In the genomic region with DNA sequence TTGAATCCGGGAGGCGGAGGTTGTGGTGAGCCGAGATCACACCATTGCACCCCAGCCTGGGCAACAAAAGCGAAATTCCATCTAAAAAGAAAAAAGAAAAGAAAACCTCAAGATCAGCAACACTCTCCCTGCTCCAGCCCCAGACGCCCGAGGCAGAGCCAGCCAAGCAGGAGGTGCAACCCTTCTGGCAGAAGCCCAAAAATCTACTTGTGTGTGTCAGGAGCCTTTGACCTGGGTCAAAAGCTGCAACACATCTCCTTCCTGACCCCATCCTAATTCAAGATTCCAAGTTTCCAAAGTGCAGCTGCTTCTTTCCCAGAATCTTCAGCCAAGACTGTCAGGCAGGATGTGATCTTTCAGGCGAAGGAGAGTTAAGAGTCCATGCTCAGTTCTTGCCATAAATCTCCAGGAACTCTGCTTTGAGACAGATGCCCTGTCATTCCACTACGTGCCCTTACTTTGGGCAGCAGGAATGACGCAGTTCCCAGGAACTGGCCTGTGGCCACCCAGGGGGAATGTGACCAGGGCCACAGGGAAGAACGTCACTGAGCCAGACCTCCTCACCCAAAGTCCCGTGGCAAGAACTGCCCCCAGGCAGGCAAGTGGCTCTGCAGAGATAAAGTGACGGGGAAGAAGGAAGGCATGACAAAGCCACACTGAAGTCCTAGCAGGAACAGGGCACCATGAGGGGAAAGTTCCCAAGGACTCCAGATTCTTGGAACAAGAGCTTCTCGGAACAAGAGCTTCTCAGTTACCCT, we compare ENCODE assay signal across 8 cellular contexts. TPM values are rescaled to one million over a fixed set of nuclear protein-coding genes. Genes with fewer than 3 reads are reported as not detected.
DNase-seq lines count a peak whose midpoint lies in the region; ATAC-seq and TF ChIP-seq lines count a peak whose summit lies in the region.

No MANE protein-coding gene starts in this region.

- H3K9me3 ChIP-seq in esophagus squamous epithelium (no peaks in the 10 kb centered on the region), uterus (no peaks in the 10 kb centered on the region)

- no peaks in the 10 kb centered on the region for H3K27me3 ChIP-seq in esophagus squamous epithelium
- H3K27me3 ChIP-seq in uterus, result no peaks in the 10 kb centered on the region

- H3K4me3 Mint-ChIP-seq in activated naive CD4-positive, alpha-beta T cell treated with anti-CD3 and anti-CD28 coated beads, Interleukin-2, amount 50 U/mL, for 24 hours, result no peak overlapping the region
- peak overlapping the region; percentile 84 for H3K4me3 Mint-ChIP-seq in natural killer cell

- WGBS in esophagus squamous epithelium, 2 donors, result 53 to 59% methylated on average over 8 to 11 of the region's 13 CpGs

- H3K36me3 ChIP-seq in esophagus squamous epithelium, result no peaks in the 10 kb centered on the region
- no peaks in the 10 kb centered on the region for H3K36me3 ChIP-seq in uterus

- H3K4me1 ChIP-seq in esophagus squamous epithelium (peaks cover 16 to 80% (median 40%) of the 10 kb centered on the region in 3 donors), uterus (peaks cover 20 to 43% of the 10 kb centered on the region in 2 donors)

- H3K9me3 Mint-ChIP-seq in activated naive CD4-positive, alpha-beta T cell treated with anti-CD3 and anti-CD28 coated beads, Interleukin-2, amount 50 U/mL, for 24 hours, result no peaks in the 10 kb centered on the region
- peaks cover 0 to 5% of the 10 kb centered on the region in 2 donors for H3K9me3 Mint-ChIP-seq in activated naive CD4-positive, alpha-beta T cell treated with anti-CD3 and anti-CD28 coated beads, Interleukin-2, amount 50 U/mL, for 72 hours
- no peaks in the 10 kb centered on the region for H3K9me3 Mint-ChIP-seq in natural killer cell

- TF ChIP-seq POLR2A in esophagus squamous epithelium (IDR thresholded peaks at IDR 0.05) (no peak), uterus (IDR thresholded peaks at IDR 0.05) (no peak)

- H3K27ac ChIP-seq in esophagus squamous epithelium (peak overlapping the region; percentile 16 to 76 (median 70)), uterus (peak overlapping the region; percentile 79 to 83)

- peaks cover 86% of the 10 kb centered on the region for H3K4me1 Mint-ChIP-seq in activated naive CD4-positive, alpha-beta T cell treated with anti-CD3 and anti-CD28 coated beads, Interleukin-2, amount 50 U/mL, for 24 hours
- peaks cover 89 to 95% of the 10 kb centered on the region in 2 donors for H3K4me1 Mint-ChIP-seq in natural killer cell

- peak overlapping the region; percentile 30 for H3K27ac Mint-ChIP-seq in activated naive CD4-positive, alpha-beta T cell treated with anti-CD3 and anti-CD28 coated beads, Interleukin-2, amount 50 U/mL, for 24 hours
- peak overlapping the region in 1 of 2 donors; percentile 62 for H3K27ac Mint-ChIP-seq in activated naive CD4-positive, alpha-beta T cell treated with anti-CD3 and anti-CD28 coated beads, Interleukin-2, amount 50 U/mL, for 72 hours
- H3K27ac Mint-ChIP-seq in natural killer cell, result peak overlapping the region; percentile 87 to 97

- ATAC-seq in activated naive CD4-positive, alpha-beta T cell treated with anti-CD3 and anti-CD28 coated beads, Interleukin-2, amount 50 U/mL, for 72 hours, result no peak
- ATAC-seq in natural killer cell (no peak), GM18498 (IDR thresholded peaks at IDR 0.05; ENCODE audit: unreplicated experiment) (no peak)

- no peak for TF ChIP-seq CTCF in esophagus squamous epithelium (IDR thresholded peaks at IDR 0.05)
- no peak for TF ChIP-seq CTCF in natural killer cell (IDR thresholded peaks at IDR 0.05)
- TF ChIP-seq CTCF in uterus (IDR thresholded peaks at IDR 0.05), result no peak

- no peak for DNase-seq in activated naive CD4-positive, alpha-beta T cell treated with anti-CD3 and anti-CD28 coated beads, Interleukin-2, amount 50 U/mL, for 72 hours (ENCODE audit: low spot score in 2 of 2)
- DNase-seq in esophagus squamous epithelium (lab: John Stamatoyannopoulos, UW), result no peak
- DNase-seq in natural killer cell, result no peak
- DNase-seq in uterus, result peak; percentile 79 to 84
- no peak for DNase-seq in head of caudate nucleus
- DNase-seq in NCI-H774 (lab: John Stamatoyannopoulos, UW), result no peak

- H3K27me3 Mint-ChIP-seq in activated naive CD4-positive, alpha-beta T cell treated with anti-CD3 and anti-CD28 coated beads, Interleukin-2, amount 50 U/mL, for 24 hours, result no peaks in the 10 kb centered on the region
- H3K27me3 Mint-ChIP-seq in natural killer cell (ENCODE audit: low read depth in 2 of 2), result no peaks in the 10 kb centered on the region

- intact Hi-C loops in esophagus squamous epithelium (cut with DNase I), result no loop called here
- intact Hi-C loops in natural killer cell (cut with micrococcal nuclease), result loop anchor here (1.0 to 2.0 kb wide), 3 partner anchors 18 to 194 kb away; a partner anchor contains a TSS
- intact Hi-C loops in uterus (cut with DNase I; ENCODE audit: low total_unique reads), result no loop called here
- intact Hi-C loops in head of caudate nucleus (cut with DNase I), result no loop called here

- H3K4me3 ChIP-seq in esophagus squamous epithelium (no peak overlapping the region), uterus (no peak overlapping the region)

- H3K36me3 Mint-ChIP-seq in activated naive CD4-positive, alpha-beta T cell treated with anti-CD3 and anti-CD28 coated beads, Interleukin-2, amount 50 U/mL, for 24 hours, result peaks cover 6% of the 10 kb centered on the region
- H3K36me3 Mint-ChIP-seq in activated naive CD4-positive, alpha-beta T cell treated with anti-CD3 and anti-CD28 coated beads, Interleukin-2, amount 50 U/mL, for 72 hours, result peaks cover 0 to 7% of the 10 kb centered on the region in 2 donors
- no peaks in the 10 kb centered on the region for H3K36me3 Mint-ChIP-seq in natural killer cell

RNA-seq across cellular contexts. Expression of a gene that starts 39.4 kb away (rescaled TPM):
- total RNA-seq in activated naive CD4-positive, alpha-beta T cell treated with anti-CD3 and anti-CD28 coated beads, Interleukin-2, amount 50 U/mL, for 72 hours, result 10 to 100 TPM in 1 of 2 donors, 1 to 10 TPM in 1; 2.6 to 18.9 TPM
- total RNA-seq in esophagus squamous epithelium (10 to 100 TPM in 3 of 4 donors, 1 to 10 TPM in 1; 8.5 to 33.8 (median 18.0) TPM), natural killer cell (100 to 1,000 TPM in 1 of 3 donors, 10 to 100 TPM in 2; 89.4 to 129 (median 91.0) TPM), uterus (100 to 1,000 TPM in 1 of 4 donors, 10 to 100 TPM in 3; 58.8 to 154 (median 75.5) TPM)

Comparison
In these comparisons a context has a peak if more than half of its experiments do, and no peak if none do; other contexts are left out.
1. DNase-seq: peak in uterus (2 of 2); none in activated naive CD4-positive, alpha-beta T cell treated with anti-CD3 and anti-CD28 coated beads, Interleukin-2, amount 50 U/mL, for 72 hours (0 of 2), esophagus squamous epithelium (single experiment), natural killer cell (single experiment), head of caudate nucleus (0 of 42) and NCI-H774 (single experiment).